ENCODE assay signal across 38 cellular contexts in genomic region chr19:28828276-28828870, GRCh38.
"Had no signal": no experiment of that assay in that cellular context is flagged by ENCODE, and none has a peak within 500 bp of the region (broad histone marks: within the 10 kb centered on the region; RNA-seq: fewer than 3 reads in every experiment).

No MANE protein-coding gene starts in this region.

- H3K9me3 Mint-ChIP-seq: activated CD4-positive, alpha-beta memory T cell treated with anti-CD3 and anti-CD28 coated beads, Interleukin-2, amount 10 ng/mL, durations not matched to agents 7 days and 5 days; activated CD4-positive, alpha-beta T cell treated with anti-CD3 and anti-CD28 coated beads, Interleukin-2, amount 10 ng/mL, durations not matched to agents 7 days and 5 days; activated naive CD4-positive, alpha-beta T cell treated with anti-CD3 and anti-CD28 coated beads, Interleukin-2, amount 50 U/mL, for 24 hours; activated naive CD8-positive, alpha-beta T cell treated with anti-CD3 and anti-CD28 coated beads, Interleukin-2, amount 10 ng/mL, durations not matched to agents 7 days and 5 days; activated naive CD8-positive, alpha-beta T cell treated with anti-CD3 and anti-CD28 coated beads, Interleukin-2, amount 50 U/mL, for 24 hours; activated T-cell treated with anti-CD3 and anti-CD28 coated beads, Interleukin-2, amount 50 U/mL, for 24 hours; activated T-helper 2 cell treated with anti-CD3 and anti-CD28 coated beads, Interferon-gamma antibody, Interleukin-2, Interleukin-4, amounts not matched to agents 10 μg/mL and 5 μg/mL and 100 μg/mL, durations not matched to agents 14 hours and 24 hours and 36 hours; T-helper 2 cell treated with Interferon-gamma antibody and Interleukin-4, amounts not matched to agents 5 μg/mL and 100 μg/mL, for 36 hours had no signal

- H3K4me3 Mint-ChIP-seq: activated B cell treated with CpG ODN at 0.5 μM for 24 hours; activated CD4-positive, alpha-beta memory T cell treated with anti-CD3 and anti-CD28 coated beads, Interleukin-2, amount 10 ng/mL, durations not matched to agents 7 days and 5 days; activated CD4-positive, alpha-beta T cell treated with anti-CD3 and anti-CD28 coated beads for 36 hours; activated CD4-positive, alpha-beta T cell treated with anti-CD3 and anti-CD28 coated beads, Interleukin-2, amount 10 ng/mL, durations not matched to agents 7 days and 5 days; activated CD8-positive, alpha-beta memory T cell treated with anti-CD3 and anti-CD28 coated beads, Interleukin-2, amount 10 ng/mL, durations not matched to agents 7 days and 5 days; activated CD8-positive, alpha-beta T cell treated with anti-CD3 and anti-CD28 coated beads, Interleukin-2, amount 10 ng/mL, durations not matched to agents 7 days and 5 days; activated naive CD4-positive, alpha-beta T cell treated with anti-CD3 and anti-CD28 coated beads, Interleukin-2, amount 10 ng/mL, durations not matched to agents 7 days and 5 days; activated naive CD4-positive, alpha-beta T cell treated with anti-CD3 and anti-CD28 coated beads, Interleukin-2, amount 50 U/mL, for 24 hours; activated naive CD8-positive, alpha-beta T cell; activated naive CD8-positive, alpha-beta T cell treated with anti-CD3 and anti-CD28 coated beads, Interleukin-2, amount 10 ng/mL, durations not matched to agents 7 days and 5 days; activated naive CD8-positive, alpha-beta T cell treated with anti-CD3 and anti-CD28 coated beads, Interleukin-2, amount 50 U/mL, for 24 hours; activated T-cell treated with anti-CD3 and anti-CD28 coated beads, Interleukin-2, amount 50 U/mL, for 24 hours; brain; central memory CD8-positive, alpha-beta T cell; T-helper 1 cell treated with Interleukin-12 subunit alpha and Interleukin-12 subunit beta and Interleukin-4 antibody, amounts not matched to agents 30 μg/mL and 1 μg/mL, for 36 hours; T-helper 2 cell treated with Interferon-gamma antibody and Interleukin-4, amounts not matched to agents 5 μg/mL and 100 μg/mL, for 36 hours had no signal

- ATAC-seq: activated CD4-positive, alpha-beta T cell treated with anti-CD3 and anti-CD28 coated beads for 36 hours; activated CD8-positive, alpha-beta memory T cell treated with anti-CD3 and anti-CD28 coated beads, Interleukin-2, amount 10 ng/mL, durations not matched to agents 7 days and 5 days; activated CD8-positive, alpha-beta T cell treated with anti-CD3 and anti-CD28 coated beads, Interleukin-2, amount 10 ng/mL, durations not matched to agents 7 days and 5 days; activated naive CD8-positive, alpha-beta T cell treated with anti-CD3 and anti-CD28 coated beads, Interleukin-2, amount 50 U/mL, for 24 hours had no signal

- H3K27ac Mint-ChIP-seq: activated B cell treated with CpG ODN at 0.5 μM for 24 hours; activated CD4-positive, alpha-beta memory T cell treated with anti-CD3 and anti-CD28 coated beads, Interleukin-2, amount 10 ng/mL, durations not matched to agents 7 days and 5 days; activated CD4-positive, alpha-beta T cell treated with anti-CD3 and anti-CD28 coated beads for 36 hours; activated CD4-positive, alpha-beta T cell treated with anti-CD3 and anti-CD28 coated beads, Interleukin-2, amount 10 ng/mL, durations not matched to agents 7 days and 5 days; activated CD8-positive, alpha-beta memory T cell treated with anti-CD3 and anti-CD28 coated beads, Interleukin-2, amount 10 ng/mL, durations not matched to agents 7 days and 5 days; activated CD8-positive, alpha-beta T cell treated with anti-CD3 and anti-CD28 coated beads, Interleukin-2, amount 10 ng/mL, durations not matched to agents 7 days and 5 days; activated naive CD4-positive, alpha-beta T cell treated with anti-CD3 and anti-CD28 coated beads, Interleukin-2, amount 10 ng/mL, durations not matched to agents 7 days and 5 days; activated naive CD4-positive, alpha-beta T cell treated with anti-CD3 and anti-CD28 coated beads, Interleukin-2, amount 50 U/mL, for 24 hours; activated naive CD8-positive, alpha-beta T cell; activated naive CD8-positive, alpha-beta T cell treated with anti-CD3 and anti-CD28 coated beads, Interleukin-2, amount 10 ng/mL, durations not matched to agents 7 days and 5 days; activated naive CD8-positive, alpha-beta T cell treated with anti-CD3 and anti-CD28 coated beads, Interleukin-2, amount 50 U/mL, for 24 hours; activated T-cell treated with anti-CD3 and anti-CD28 coated beads, Interleukin-2, amount 50 U/mL, for 24 hours; activated T-helper 2 cell treated with anti-CD3 and anti-CD28 coated beads, Interferon-gamma antibody, Interleukin-2, Interleukin-4, amounts not matched to agents 10 μg/mL and 5 μg/mL and 100 μg/mL, durations not matched to agents 14 hours and 24 hours and 36 hours; brain; T-helper 1 cell treated with Interleukin-12 subunit alpha and Interleukin-12 subunit beta and Interleukin-4 antibody, amounts not matched to agents 30 μg/mL and 1 μg/mL, for 36 hours; T-helper 2 cell treated with Interferon-gamma antibody and Interleukin-4, amounts not matched to agents 5 μg/mL and 100 μg/mL, for 36 hours had no signal

- H3K4me1 Mint-ChIP-seq: activated B cell treated with CpG ODN at 0.5 μM for 24 hours; activated CD4-positive, alpha-beta memory T cell treated with anti-CD3 and anti-CD28 coated beads, Interleukin-2, amount 10 ng/mL, durations not matched to agents 7 days and 5 days; activated CD4-positive, alpha-beta T cell treated with anti-CD3 and anti-CD28 coated beads for 36 hours; activated CD4-positive, alpha-beta T cell treated with anti-CD3 and anti-CD28 coated beads, Interleukin-2, amount 10 ng/mL, durations not matched to agents 7 days and 5 days; activated CD8-positive, alpha-beta memory T cell treated with anti-CD3 and anti-CD28 coated beads, Interleukin-2, amount 10 ng/mL, durations not matched to agents 7 days and 5 days; activated naive CD4-positive, alpha-beta T cell treated with anti-CD3 and anti-CD28 coated beads, Interleukin-2, amount 10 ng/mL, durations not matched to agents 7 days and 5 days; activated naive CD4-positive, alpha-beta T cell treated with anti-CD3 and anti-CD28 coated beads, Interleukin-2, amount 50 U/mL, for 24 hours; activated naive CD8-positive, alpha-beta T cell treated with anti-CD3 and anti-CD28 coated beads, Interleukin-2, amount 10 ng/mL, durations not matched to agents 7 days and 5 days; central memory CD8-positive, alpha-beta T cell had no signal

- H3K36me3 Mint-ChIP-seq: activated CD8-positive, alpha-beta memory T cell treated with anti-CD3 and anti-CD28 coated beads, Interleukin-2, amount 10 ng/mL, durations not matched to agents 7 days and 5 days; activated naive CD4-positive, alpha-beta T cell treated with anti-CD3 and anti-CD28 coated beads, Interleukin-2, amount 10 ng/mL, durations not matched to agents 7 days and 5 days; activated naive CD4-positive, alpha-beta T cell treated with anti-CD3 and anti-CD28 coated beads, Interleukin-2, amount 50 U/mL, for 24 hours; activated naive CD8-positive, alpha-beta T cell; activated naive CD8-positive, alpha-beta T cell treated with anti-CD3 and anti-CD28 coated beads, Interleukin-2, amount 10 ng/mL, durations not matched to agents 7 days and 5 days; brain had no signal

- FAIRE-seq: bronchial epithelial cell, TTC549 had no signal

- H3K4me1 ChIP-seq: ascending aorta had no signal

- H3K27me3 ChIP-seq: ascending aorta, cardiac muscle cell had no signal

- H3K9me3 ChIP-seq: ascending aorta had no signal

- H3K4me3 ChIP-seq: ascending aorta, cardiac muscle cell had no signal

- H3K27me3 Mint-ChIP-seq: activated B cell treated with CpG ODN at 0.5 μM for 24 hours; activated CD4-positive, alpha-beta memory T cell treated with anti-CD3 and anti-CD28 coated beads, Interleukin-2, amount 10 ng/mL, durations not matched to agents 7 days and 5 days; activated CD4-positive, alpha-beta T cell treated with anti-CD3 and anti-CD28 coated beads for 36 hours; activated CD4-positive, alpha-beta T cell treated with anti-CD3 and anti-CD28 coated beads, Interleukin-2, amount 10 ng/mL, durations not matched to agents 7 days and 5 days; activated CD8-positive, alpha-beta memory T cell treated with anti-CD3 and anti-CD28 coated beads, Interleukin-2, amount 10 ng/mL, durations not matched to agents 7 days and 5 days; activated naive CD4-positive, alpha-beta T cell treated with anti-CD3 and anti-CD28 coated beads, Interleukin-2, amount 10 ng/mL, durations not matched to agents 7 days and 5 days; activated naive CD8-positive, alpha-beta T cell; activated naive CD8-positive, alpha-beta T cell treated with anti-CD3 and anti-CD28 coated beads, Interleukin-2, amount 10 ng/mL, durations not matched to agents 7 days and 5 days; activated T-cell treated with anti-CD3 and anti-CD28 coated beads, Interleukin-2, amount 50 U/mL, for 24 hours; brain had no signal

- DNase-seq: activated B cell treated with CpG ODN at 0.5 μM for 24 hours; activated CD4-positive, alpha-beta memory T cell treated with anti-CD3 and anti-CD28 coated beads, Interleukin-2, amount 10 ng/mL, durations not matched to agents 7 days and 5 days; activated CD4-positive, alpha-beta T cell treated with anti-CD3 and anti-CD28 coated beads for 1 hour; activated CD4-positive, alpha-beta T cell treated with anti-CD3 and anti-CD28 coated beads for 36 hours; activated CD4-positive, alpha-beta T cell treated with anti-CD3 and anti-CD28 coated beads for 48 hours; activated CD4-positive, alpha-beta T cell treated with anti-CD3 and anti-CD28 coated beads, Interleukin-2, amount 10 ng/mL, durations not matched to agents 7 days and 5 days; activated CD4-positive, alpha-beta T cell treated with anti-CD3 and anti-CD28 coated beads, Interleukin-2, amount 50 U/mL, for 48 hours; activated CD8-positive, alpha-beta memory T cell treated with anti-CD3 and anti-CD28 coated beads for 24 hours; activated CD8-positive, alpha-beta memory T cell treated with anti-CD3 and anti-CD28 coated beads, Interleukin-2, amount 10 ng/mL, durations not matched to agents 7 days and 5 days; activated CD8-positive, alpha-beta memory T cell treated with anti-CD3 and anti-CD28 coated beads, Interleukin-2, amount 50 U/mL, for 48 hours; activated CD8-positive, alpha-beta T cell treated with anti-CD3 and anti-CD28 coated beads, Interleukin-2, amount 10 ng/mL, durations not matched to agents 7 days and 5 days; activated effector memory CD4-positive, alpha-beta T cell treated with Interleukin-2 at 50 U/mL for 16 hours; activated gamma-delta T cell; activated naive CD4-positive, alpha-beta T cell treated with anti-CD3 and anti-CD28 coated beads, Interleukin-2, amount 10 ng/mL, durations not matched to agents 7 days and 5 days; activated naive CD4-positive, alpha-beta T cell treated with Interleukin-2 at 50 U/mL for 16 hours; activated naive CD8-positive, alpha-beta T cell treated with anti-CD3 and anti-CD28 coated beads, Interleukin-2, amount 10 ng/mL, durations not matched to agents 7 days and 5 days; activated naive CD8-positive, alpha-beta T cell treated with anti-CD3 and anti-CD28 coated beads, Interleukin-2, amount 50 U/mL, for 24 hours; activated T-cell treated with anti-CD3 and anti-CD28 coated beads, Interleukin-2, amount 50 U/mL, for 24 hours; activated T-cell treated with anti-CD3 and anti-CD28 coated beads, Interleukin-2, amount 50 U/mL, for 48 hours; amygdala; anterior cingulate cortex; caudate nucleus; cerebellar nuclear complex; T-helper 1 cell; T-helper 2 cell; T-helper 9 cell had no signal

- H3K36me3 ChIP-seq: ascending aorta, cardiac muscle cell had no signal

- H3K27ac ChIP-seq: ascending aorta, cardiac muscle cell, VCaP had no signal
